In genomic region chr3:183074881-183075280, GRCh38 we compare ENCODE assay signal across 25 cellular contexts.
"Had no signal": no experiment of that assay in that cellular context is flagged by ENCODE, and none has a peak within 500 bp of the region (broad histone marks: within the 10 kb centered on the region; RNA-seq: fewer than 3 reads in every experiment).

No MANE protein-coding gene starts in this region.

- H3K36me3 ChIP-seq: ovary had no signal

- H3K27ac Mint-ChIP-seq: nephron progenitor cell had no signal

- H3K4me1 ChIP-seq: gastroesophageal sphincter, left lung, psoas muscle, sigmoid colon, stomach, thyroid gland, vagina had no signal

- H3K4me1 Mint-ChIP-seq: nephron progenitor cell had no signal

- DNase-seq: dermis blood vessel endothelial cell; effector memory CD4-positive, alpha-beta T cell; heart left ventricle; left cardiac atrium; left lung; mesendoderm; naive thymus-derived CD8-positive, alpha-beta T cell; nephron progenitor cell; nucleus accumbens; ovary; posterior cingulate gyrus; psoas muscle; right cardiac atrium; sigmoid colon; stimulated activated CD4-positive, alpha-beta T cell treated with anti-CD3 and anti-CD28 coated beads, Interleukin-2, amount 100 ng/mL, for 24 hours; stimulated activated CD4-positive, alpha-beta T cell treated with anti-CD3 and anti-CD28 coated beads, Interleukin-4, amount 100 ng/mL, for 24 hours; stimulated activated naive CD4-positive, alpha-beta T cell treated with Interleukin-2 at 50 U/mL for 16 hours; stomach; thyroid gland; trophoblast cell had no signal

- H3K4me3 ChIP-seq: coronary artery, gastroesophageal sphincter, heart left ventricle, hepatocyte, left lung, ovary, psoas muscle, sigmoid colon, stomach, thyroid gland, vagina had no signal

- H3K9me3 Mint-ChIP-seq: stimulated activated effector memory CD8-positive, alpha-beta T cell treated with anti-CD3 and anti-CD28 coated beads, Interleukin-12 subunit alpha, Interleukin-12 subunit beta, amount 100 ng/mL, for 72 hours had no signal

- H3K27me3 ChIP-seq: gastroesophageal sphincter, heart left ventricle, hepatocyte, left lung, ovary, sigmoid colon, stomach, thyroid gland, vagina had no signal

- ATAC-seq: heart left ventricle; left cardiac atrium; naive thymus-derived CD8-positive, alpha-beta T cell; psoas muscle; right cardiac atrium; stimulated activated effector memory CD8-positive, alpha-beta T cell treated with anti-CD3 and anti-CD28 coated beads, Interleukin-12 subunit alpha, Interleukin-12 subunit beta, amount 100 ng/mL, for 72 hours had no signal

- H3K27me3 Mint-ChIP-seq: naive thymus-derived CD8-positive, alpha-beta T cell had no signal

- H3K4me3 Mint-ChIP-seq: naive thymus-derived CD8-positive, alpha-beta T cell; nephron progenitor cell; stimulated activated effector memory CD8-positive, alpha-beta T cell treated with anti-CD3 and anti-CD28 coated beads, Interleukin-12 subunit alpha, Interleukin-12 subunit beta, amount 100 ng/mL, for 72 hours had no signal

- H3K27ac ChIP-seq: coronary artery, gastroesophageal sphincter, heart left ventricle, hepatocyte, left lung, ovary, psoas muscle, sigmoid colon, stomach, thyroid gland, vagina had no signal

- H3K9me3 ChIP-seq: gastroesophageal sphincter, ovary, psoas muscle, sigmoid colon, thyroid gland, vagina had no signal
